ENCODE assay signal across 1 cellular context in genomic region chr4:93764647-93765246, GRCh38.
TF ChIP-seq lines count a peak whose summit lies in the region.

No MANE protein-coding gene starts in this region.

TF ChIP-seq in HepG2, 621 proteins besides CTCF, POLR2A, EP300 and RAD21 (continued from another document):
- TF ChIP-seq NFE2L2 (IDR thresholded peaks at IDR 0.05; ENCODE audit: low read length) (peak; percentile 50; the same call in 1 of the 2 replicates), KAT2B (IDR thresholded peaks at IDR 0.05; ENCODE audit: borderline replicate concordance, low read depth, low read length) (no peak), HNRNPUL1 (IDR thresholded peaks at IDR 0.05; ENCODE audit: low read depth, low read length) (no peak), ZNF646 (CRISPR knock-in tag; IDR thresholded peaks at IDR 0.05) (no peak), TFDP2 (CRISPR knock-in tag; IDR thresholded peaks at IDR 0.05) (no peak), STAG1 (CRISPR knock-in tag; IDR thresholded peaks at IDR 0.05) (peak; percentile 84), ZNF879 (CRISPR knock-in tag; IDR thresholded peaks at IDR 0.05) (no peak)
